Comparison of ENCODE assay signal across 8 cellular contexts in genomic region chr4:7101692-7102515, GRCh38. TPM values are rescaled to one million over a fixed set of nuclear protein-coding genes. Genes with fewer than 3 reads are reported as not detected.
DNase-seq lines count a peak whose midpoint lies in the region; ATAC-seq, FAIRE-seq and TF ChIP-seq lines count a peak whose summit lies in the region.

No MANE protein-coding gene starts in this region.

- WGBS in IMR-90 (ENCODE audit: extremely low coverage in 2 of 2, insufficient read length in 1 of 2), 2 experiments, result 8% methylated on average over 10 of the region's 24 CpGs; no CpG with 5 or more reads in 1 of the 2 experiments

- H3K23ac ChIP-seq in IMR-90 (ENCODE audit: low read depth, low read length), result no peak overlapping the region

- peak overlapping the region; percentile 2 for H2AK9ac ChIP-seq in IMR-90 (replicated peaks; ENCODE audit: low read depth, low read length, poor library complexity)

- 0 out of 2 replicates have a peak overlapping the region, but pooled peaks have one; percentile 15 for H3K14ac ChIP-seq in IMR-90 (replicated peaks; ENCODE audit: low read depth, low read length)

- dilution Hi-C loops in IMR-90 (cut with HindIII; ENCODE audit: low sequenced_read_pairs, unreplicated experiment), result no loop called here

- BruUV-seq in IMR-90 (replicated peaks; lab: Mats Ljungman, UMichigan), result no TSS peak

- H3K9me1 ChIP-seq in IMR-90 (ENCODE audit: insufficient read depth, low read length), result peaks cover 7% of the 10 kb centered on the region; the same call in 1 of the 2 replicates

- no peak overlapping the region for H3K18ac ChIP-seq in IMR-90 (ENCODE audit: low read depth, low read length)

- no peak overlapping the region for H3K27ac ChIP-seq in IMR-90 (ENCODE audit: insufficient read depth, low read length)
- no peak overlapping the region for H3K27ac ChIP-seq in osteoblast (ENCODE audit: low read depth, low read length)

- H3K79me1 ChIP-seq in IMR-90 (ENCODE audit: low read depth in 1 of 2, low read length in 2 of 2), result no peaks in the 10 kb centered on the region

- no peaks in the 10 kb centered on the region for H3K79me2 ChIP-seq in osteoblast (ENCODE audit: insufficient read depth, low read length)

- H3K27me3 Mint-ChIP-seq in activated naive CD4-positive, alpha-beta T cell treated with anti-CD3 and anti-CD28 coated beads, Interleukin-2, amount 10 ng/mL, durations not matched to agents 7 days and 5 days, result peaks cover 49% of the 10 kb centered on the region

- H4K20me1 ChIP-seq in IMR-90 (ENCODE audit: insufficient read depth, low read length) (0 out of 2 replicates have a peak, but pooled peaks cover 4% of the 10 kb centered on the region), osteoblast (ENCODE audit: insufficient read depth, low read length) (no peaks in the 10 kb centered on the region)

- no peak overlapping the region for H2BK5ac ChIP-seq in IMR-90 (ENCODE audit: low read depth, low read length, poor library complexity, severe bottlenecking)

- peak overlapping the region; percentile 61; the same call in 1 of the 2 replicates for H4K91ac ChIP-seq in IMR-90 (ENCODE audit: insufficient read depth, low read depth, low read length)

- no peak for FAIRE-seq in D721Med (lab: Jason Lieb, UNC)

- peaks cover 19% of the 10 kb centered on the region for H3K27me3 ChIP-seq in IMR-90 (ENCODE audit: control insufficient read depth, insufficient read depth, low read length)
- H3K27me3 ChIP-seq in osteoblast (ENCODE audit: insufficient read depth, low read length), result peaks cover 24% of the 10 kb centered on the region

- H3K56ac ChIP-seq in IMR-90 (ENCODE audit: extremely low read depth, insufficient read depth, low read length), result no peak overlapping the region

- H3K4ac ChIP-seq in IMR-90 (ENCODE audit: low read depth, low read length), result peak overlapping the region; percentile 59

- DNase-seq in D721Med (ENCODE audit: insufficient read length, low spot score), result no peak
- peak; percentile 60 for DNase-seq in IMR-90
- peak; percentile 69 for DNase-seq in RPMI7951 (ENCODE audit: low read depth)
- DNase-seq in activated naive CD4-positive, alpha-beta T cell treated with anti-CD3 and anti-CD28 coated beads, Interleukin-2, amount 10 ng/mL, durations not matched to agents 7 days and 5 days, result peak; percentile 71
- DNase-seq in globus pallidus (ENCODE audit: low spot score), result peak; percentile 88
- DNase-seq in osteoblast (ENCODE audit: insufficient read length, low spot score, missing footprints), result peak; percentile 96
- peak; percentile 80 for DNase-seq in ureter (ENCODE audit: low spot score)

- peak; percentile 65 for ATAC-seq in GM21515 (IDR thresholded peaks at IDR 0.05; ENCODE audit: unreplicated experiment)
- peak; percentile 79 for ATAC-seq in IMR-90 (ENCODE audit: low read depth)

- H3K36me3 ChIP-seq in IMR-90 (ENCODE audit: control insufficient read depth, insufficient read depth, low read length) (no peaks in the 10 kb centered on the region), osteoblast (ENCODE audit: insufficient read depth, low read length) (no peaks in the 10 kb centered on the region)

- peak overlapping the region; percentile 77 for H3K4me3 Mint-ChIP-seq in activated naive CD4-positive, alpha-beta T cell treated with anti-CD3 and anti-CD28 coated beads, Interleukin-2, amount 10 ng/mL, durations not matched to agents 7 days and 5 days

- peak overlapping the region; percentile 20; the same call in 1 of the 2 replicates for H3K4me3 ChIP-seq in IMR-90 (ENCODE audit: insufficient read depth, low read depth, low read length)
- peak overlapping the region; percentile 29 for H3K4me3 ChIP-seq in osteoblast (ENCODE audit: insufficient read depth, low read length)

- POLR2A ChIA-PET in IMR-90 (lab: Charles Lee; ENCODE audit: unreplicated experiment), result no interaction called here

- H2BK20ac ChIP-seq in IMR-90 (ENCODE audit: low read depth, low read length), result no peak overlapping the region

- intact Hi-C loops in IMR-90 (cut with micrococcal nuclease), result loop anchor here (5.0 kb wide), 1 partner anchor 90 kb away; the partner anchor contains the start of gene SORCS2

- in situ Hi-C loops in IMR-90 (cut with MboI; ENCODE audit: low sequenced_read_pairs), result no loop called here

- H3K4me1 ChIP-seq in IMR-90 (ENCODE audit: control insufficient read depth, insufficient read depth, low read length), result peaks cover 6% of the 10 kb centered on the region; the same call in 1 of the 2 replicates
- peaks cover 7% of the 10 kb centered on the region for H3K4me1 ChIP-seq in osteoblast (ENCODE audit: insufficient read depth, low read length)

- CTCF ChIA-PET in IMR-90 (lab: Yijun Ruan, JAX), result interaction anchor here (0.6 to 1.2 kb wide), 7 partner anchors 8 to 850 kb away, joined by 3 read pairs; no protein-coding TSS in a partner anchor
- CTCF ChIA-PET in activated naive CD4-positive, alpha-beta T cell treated with anti-CD3 and anti-CD28 coated beads, Interleukin-2, amount 10 ng/mL, durations not matched to agents 7 days and 5 days (lab: Charles Lee), result interaction anchor here (0.6 to 2.2 kb wide), 14 partner anchors 10 to 499 kb away, joined by 3 to 10 read pairs (median 4); partner anchors contain the start of genes GRPEL1 and TADA2B

- H2BK120ac ChIP-seq in IMR-90 (ENCODE audit: low read depth, low read length), result no peak overlapping the region

- no peaks in the 10 kb centered on the region for H3K9me3 Mint-ChIP-seq in activated naive CD4-positive, alpha-beta T cell treated with anti-CD3 and anti-CD28 coated beads, Interleukin-2, amount 10 ng/mL, durations not matched to agents 7 days and 5 days

- peaks cover 22% of the 10 kb centered on the region for H3K4me1 Mint-ChIP-seq in activated naive CD4-positive, alpha-beta T cell treated with anti-CD3 and anti-CD28 coated beads, Interleukin-2, amount 10 ng/mL, durations not matched to agents 7 days and 5 days

- TF ChIP-seq POLR2A in IMR-90 (IDR thresholded peaks at IDR 0.05; ENCODE audit: low read depth, low read length), result no peak

- H2AFZ ChIP-seq in IMR-90 (replicated peaks; ENCODE audit: low read length, poor library complexity), result peak overlapping the region; percentile 93
- H2AFZ ChIP-seq in osteoblast (ENCODE audit: low read length), result peak overlapping the region; percentile 79

- peak overlapping the region; percentile 76 for H3K27ac Mint-ChIP-seq in activated naive CD4-positive, alpha-beta T cell treated with anti-CD3 and anti-CD28 coated beads, Interleukin-2, amount 10 ng/mL, durations not matched to agents 7 days and 5 days

- TF ChIP-seq CTCF in D721Med (IDR thresholded peaks at IDR 0.05; ENCODE audit: insufficient read depth, missing control alignments), result peak; percentile 64
- TF ChIP-seq CTCF in IMR-90 (conservative IDR thresholded peaks at IDR 0.05; ENCODE audit: low read depth, low read length), result peak; percentile 63
- peak; percentile 75 for TF ChIP-seq CTCF in osteoblast (IDR thresholded peaks at IDR 0.05; ENCODE audit: extremely low read depth, low read depth, low read length)

- H2BK15ac ChIP-seq in IMR-90 (ENCODE audit: low read depth, low read length), result no peak overlapping the region

- peak overlapping the region; percentile 61; the same call in 1 of the 2 replicates for H3K4me2 ChIP-seq in IMR-90 (ENCODE audit: low read depth, low read length)
- H3K4me2 ChIP-seq in osteoblast (ENCODE audit: insufficient read depth, low read length), result peak overlapping the region; percentile 92

- TF ChIP-seq RAD21 in IMR-90 (IDR thresholded peaks at IDR 0.05; ENCODE audit: low read length), result peak; percentile 45

- H3K36me3 Mint-ChIP-seq in activated naive CD4-positive, alpha-beta T cell treated with anti-CD3 and anti-CD28 coated beads, Interleukin-2, amount 10 ng/mL, durations not matched to agents 7 days and 5 days, result no peaks in the 10 kb centered on the region

- no peak overlapping the region for H2AK5ac ChIP-seq in IMR-90 (ENCODE audit: low read depth, low read length)

- no peak overlapping the region for H3K9ac ChIP-seq in IMR-90 (ENCODE audit: low read depth, low read length)

- H3K9me3 ChIP-seq in IMR-90 (ENCODE audit: control insufficient read depth, insufficient read depth, low read length) (no peaks in the 10 kb centered on the region), osteoblast (ENCODE audit: low read depth, low read length) (no peaks in the 10 kb centered on the region)

- H4K8ac ChIP-seq in IMR-90 (ENCODE audit: low read depth in 2 of 2, low read length in 2 of 2), result peak overlapping the region in 1 of 2 experiments; percentile 35; a peak in 2 of 4 replicates

- H4K5ac ChIP-seq in IMR-90 (ENCODE audit: low read depth, low read length), result no peak overlapping the region

TF ChIP-seq in IMR-90, 13 proteins besides CTCF, POLR2A, EP300 and RAD21 (continues in another document):
- TF ChIP-seq MXI1 (IDR thresholded peaks at IDR 0.05; ENCODE audit: borderline replicate concordance, low read depth, low read length) (no peak), ELK1 (IDR thresholded peaks at IDR 0.05; ENCODE audit: borderline replicate concordance, low read depth, low read length) (no peak), RFX5 (IDR thresholded peaks at IDR 0.05; ENCODE audit: low read depth, low read length) (no peak), MAZ (IDR thresholded peaks at IDR 0.05; ENCODE audit: borderline replicate concordance, low read depth, low read length) (no peak), CHD1 (IDR thresholded peaks at IDR 0.05; ENCODE audit: low read depth, low read length) (no peak), NFE2L2 (IDR thresholded peaks at IDR 0.05; ENCODE audit: low read depth, low read length) (no peak), BHLHE40 (IDR thresholded peaks at IDR 0.05; ENCODE audit: low read depth, low read length) (no peak)

RNA-seq across cellular contexts. Expression of gene GRPEL1, which starts 34.0 kb away (rescaled TPM):
- 33.0 and 48.6 TPM in 2 replicates for total RNA-seq in IMR-90 (2012; rRNA removed)
- polyA plus RNA-seq in IMR-90 (2012; rRNA removed), result 32.0 and 33.9 TPM in 2 replicates
- polyA plus RNA-seq in IMR-90 (2012; cell fraction: cytosol; rRNA removed), result 9.0 and 14.6 TPM in 2 replicates
- polyA plus RNA-seq in IMR-90 (2012; cell fraction: nucleus; rRNA removed; ENCODE audit: low replicate concordance), result 5.0 and 19.1 TPM in 2 replicates
- total RNA-seq in RPMI7951 (2014; rRNA removed; shearing (Covaris generic)), result 31.5 and 32.1 TPM in 2 replicates
- total RNA-seq in osteoblast, result 10.3 and 21.0 TPM in 2 replicates
- total RNA-seq in ureter, result 35.1 TPM

RNA-seq across cellular contexts. Expression of gene TADA2B, which starts 58.7 kb away (rescaled TPM):
- total RNA-seq in IMR-90 (2012; rRNA removed), result 6.1 and 8.1 TPM in 2 replicates
- 8.1 and 8.6 TPM in 2 replicates for polyA plus RNA-seq in IMR-90 (2012; rRNA removed)
- 5.2 and 6.9 TPM in 2 replicates for polyA plus RNA-seq in IMR-90 (2012; cell fraction: cytosol; rRNA removed)
- 5.7 and 6.6 TPM in 2 replicates for polyA plus RNA-seq in IMR-90 (2012; cell fraction: nucleus; rRNA removed; ENCODE audit: low replicate concordance)
- 4.7 and 5.8 TPM in 2 replicates for total RNA-seq in RPMI7951 (2014; rRNA removed; shearing (Covaris generic))
- total RNA-seq in osteoblast, result 12.7 and 13.0 TPM in 2 replicates
- 20.0 TPM for total RNA-seq in ureter
